In genomic region chr5:158899201-158899600, GRCh38 we compare ENCODE assay signal across 17 cellular contexts.
"Had no signal": no experiment of that assay in that cellular context is flagged by ENCODE, and none has a peak within 500 bp of the region (broad histone marks: within the 10 kb centered on the region; RNA-seq: fewer than 3 reads in every experiment).

No MANE protein-coding gene starts in this region.

- H3K4me3 Mint-ChIP-seq: activated naive CD8-positive, alpha-beta T cell treated with anti-CD3 and anti-CD28 coated beads for 36 hours; activated T-helper 1 cell treated with anti-CD3 and anti-CD28 coated beads, Interleukin-12 subunit alpha, Interleukin-12 subunit beta, Interleukin-2, Interleukin-4 antibody, amounts not matched to agents 30 ng/mL and 10 ng/mL and 1 ng/mL, durations not matched to agents 14 hours and 24 hours and 36 hours; brain; naive thymus-derived CD4-positive, alpha-beta T cell had no signal

- ATAC-seq: gastroesophageal sphincter; naive thymus-derived CD4-positive, alpha-beta T cell; right lobe of liver; upper lobe of right lung had no signal

- H3K4me3 ChIP-seq: coronary artery, gastroesophageal sphincter, ovary, right lobe of liver, stomach, thoracic aorta, upper lobe of right lung had no signal

- DNase-seq: activated CD4-positive, alpha-beta T cell treated with anti-CD3 and anti-CD28 coated beads, Interleukin-2, amount 50 U/mL, for 1 hour; activated CD8-positive, alpha-beta memory T cell treated with anti-CD3 and anti-CD28 coated beads for 24 hours; activated naive CD8-positive, alpha-beta T cell treated with anti-CD3 and anti-CD28 coated beads for 36 hours; amygdala; central memory CD4-positive, alpha-beta T cell; effector CD4-positive, alpha-beta T cell; islet precursor cell; naive thymus-derived CD4-positive, alpha-beta T cell; right lobe of liver; stomach; upper lobe of right lung had no signal

- H3K9me3 ChIP-seq: gastroesophageal sphincter, ovary, right lobe of liver, stomach, thoracic aorta, upper lobe of right lung had no signal

- H3K27ac ChIP-seq: coronary artery, gastroesophageal sphincter, ovary, right lobe of liver, stomach, thoracic aorta, upper lobe of right lung had no signal

- H3K4me1 ChIP-seq: right lobe of liver, upper lobe of right lung had no signal

- H3K36me3 ChIP-seq: gastroesophageal sphincter, ovary, right lobe of liver, stomach, thoracic aorta, upper lobe of right lung had no signal

- H3K27ac Mint-ChIP-seq: activated naive CD8-positive, alpha-beta T cell treated with anti-CD3 and anti-CD28 coated beads for 36 hours; activated T-helper 1 cell treated with anti-CD3 and anti-CD28 coated beads, Interleukin-12 subunit alpha, Interleukin-12 subunit beta, Interleukin-2, Interleukin-4 antibody, amounts not matched to agents 30 ng/mL and 10 ng/mL and 1 ng/mL, durations not matched to agents 14 hours and 24 hours and 36 hours; brain; naive thymus-derived CD4-positive, alpha-beta T cell had no signal

- H3K36me3 Mint-ChIP-seq: activated naive CD8-positive, alpha-beta T cell treated with anti-CD3 and anti-CD28 coated beads for 36 hours; brain; naive thymus-derived CD4-positive, alpha-beta T cell had no signal

- H3K27me3 ChIP-seq: ovary, right lobe of liver, stomach, upper lobe of right lung had no signal

- H3K9me3 Mint-ChIP-seq: activated naive CD8-positive, alpha-beta T cell treated with anti-CD3 and anti-CD28 coated beads for 36 hours; activated T-helper 1 cell treated with anti-CD3 and anti-CD28 coated beads, Interleukin-12 subunit alpha, Interleukin-12 subunit beta, Interleukin-2, Interleukin-4 antibody, amounts not matched to agents 30 ng/mL and 10 ng/mL and 1 ng/mL, durations not matched to agents 14 hours and 24 hours and 36 hours; brain had no signal

- H3K4me1 Mint-ChIP-seq: activated naive CD8-positive, alpha-beta T cell treated with anti-CD3 and anti-CD28 coated beads for 36 hours had no signal
